In genomic region chr15:79644091-79644490, GRCh38 we compare ENCODE assay signal across 12 cellular contexts.
DNase-seq lines count a peak whose midpoint lies in the region; ATAC-seq and TF ChIP-seq lines count a peak whose summit lies in the region.
"Had no signal": no experiment of that assay in that cellular context is flagged by ENCODE, and none has a peak within 500 bp of the region (broad histone marks: within the 10 kb centered on the region; RNA-seq: fewer than 3 reads in every experiment).

No MANE protein-coding gene starts in this region.

- H3K4me1 ChIP-seq in PC-3 (ENCODE audit: insufficient read depth, low read length) (peaks cover 14% of the 10 kb centered on the region), smooth muscle cell (ENCODE audit: low read depth) (no peaks in the 10 kb centered on the region), right cardiac atrium (ENCODE audit: control insufficient read depth, insufficient read depth, low read length) (no peaks in the 10 kb centered on the region)

- peaks cover 14% of the 10 kb centered on the region for H3K27me3 Mint-ChIP-seq in activated naive CD4-positive, alpha-beta T cell treated with anti-CD3 and anti-CD28 coated beads for 36 hours (ENCODE audit: low read depth)

- peaks cover 5% of the 10 kb centered on the region for H3K4me1 Mint-ChIP-seq in activated naive CD4-positive, alpha-beta T cell treated with anti-CD3 and anti-CD28 coated beads for 36 hours (ENCODE audit: low read depth)
- H3K4me1 Mint-ChIP-seq: activated B cell treated with CpG ODN at 0.5 μM for 24 hours had no signal

- H2AFZ ChIP-seq in PC-3 (ENCODE audit: low read length): no peak overlapping the region
- no peak overlapping the region for H2AFZ ChIP-seq in smooth muscle cell (ENCODE audit: low read depth)
- H2AFZ ChIP-seq: PC-9 had no signal

- H3F3A ChIP-seq in PC-3 (ENCODE audit: low read length, unreplicated experiment) (no peaks in the 10 kb centered on the region), smooth muscle cell (ENCODE audit: low read depth) (no peaks in the 10 kb centered on the region)

- 22% methylated on average over 2 of the region's 2 CpGs for WGBS in smooth muscle cell (ENCODE audit: low lambda C conversion rate)
- 24% methylated on average over 2 of the region's 2 CpGs for WGBS in right cardiac atrium

- H3K36me3 ChIP-seq in PC-3 (ENCODE audit: low read depth, low read length) (no peaks in the 10 kb centered on the region), smooth muscle cell (ENCODE audit: low read depth) (no peaks in the 10 kb centered on the region)

- H3K27me3 ChIP-seq in PC-3 (ENCODE audit: low read length) (no peaks in the 10 kb centered on the region), smooth muscle cell (ENCODE audit: low read depth) (no peaks in the 10 kb centered on the region), right cardiac atrium (ENCODE audit: control insufficient read depth, insufficient read depth) (no peaks in the 10 kb centered on the region)

- no peaks in the 10 kb centered on the region for H3K9me2 ChIP-seq in PC-3 (replicated peaks; ENCODE audit: low read length)

- DNase-seq in activated naive CD4-positive, alpha-beta T cell treated with anti-CD3 and anti-CD28 coated beads for 36 hours: peak; percentile 49
- no peak for DNase-seq in activated naive CD4-positive, alpha-beta T cell treated with Interleukin-2 at 50 U/mL for 16 hours
- DNase-seq in PC-3: peak; percentile 57
- DNase-seq in choroid plexus epithelial cell (ENCODE audit: low read depth): peak; percentile 70
- DNase-seq in smooth muscle cell (lab: John Stamatoyannopoulos, UW; ENCODE audit: unreplicated experiment): no peak
- DNase-seq in occipital lobe (lab: John Stamatoyannopoulos, UW): no peak
- no peak for DNase-seq in right cardiac atrium
- no peak for DNase-seq in activated CD8-positive, alpha-beta memory T cell treated with anti-CD3 and anti-CD28 coated beads, Interleukin-2, amount 50 U/mL, for 4 hours
- DNase-seq: activated B cell treated with CpG ODN at 0.5 μM for 24 hours, NCI-H1694 treated with DMSO at 0.1 percent for 48 hours, PC-9 had no signal

- H3K36me3 Mint-ChIP-seq in activated naive CD4-positive, alpha-beta T cell treated with anti-CD3 and anti-CD28 coated beads for 36 hours (ENCODE audit: low read depth): no peaks in the 10 kb centered on the region

- TF ChIP-seq CTCF in PC-3 (conservative IDR thresholded peaks at IDR 0.05; ENCODE audit: low read depth, low read length) (no peak), choroid plexus epithelial cell (conservative IDR thresholded peaks at IDR 0.05; ENCODE audit: low read depth, low read length) (no peak), smooth muscle cell (IDR thresholded peaks at IDR 0.05; ENCODE audit: borderline replicate concordance, insufficient read depth, poor library complexity, severe bottlenecking) (no peak)

- intact Hi-C loops in activated naive CD4-positive, alpha-beta T cell treated with anti-CD3 and anti-CD28 coated beads for 36 hours (cut with micrococcal nuclease): no loop called here
- intact Hi-C loops in PC-3 (cut with micrococcal nuclease) (no loop called here), right cardiac atrium (cut with DNase I) (loop anchor here in 1 of 4 donors (10.0 kb wide), 1 partner anchor 61 kb away; no protein-coding TSS in a partner anchor)

- H4K20me1 ChIP-seq in PC-3 (ENCODE audit: low read length): no peaks in the 10 kb centered on the region
- no peaks in the 10 kb centered on the region for H4K20me1 ChIP-seq in smooth muscle cell (ENCODE audit: low read depth)

- H3K9me3 Mint-ChIP-seq in activated naive CD4-positive, alpha-beta T cell treated with anti-CD3 and anti-CD28 coated beads for 36 hours: no peaks in the 10 kb centered on the region

- no peak for ATAC-seq in PC-3
- ATAC-seq in right cardiac atrium: no peak

- H3K79me2 ChIP-seq in PC-3 (ENCODE audit: low read length) (no peaks in the 10 kb centered on the region), smooth muscle cell (ENCODE audit: low read depth) (no peaks in the 10 kb centered on the region)

- CTCF ChIA-PET in activated naive CD4-positive, alpha-beta T cell treated with anti-CD3 and anti-CD28 coated beads for 36 hours (lab: Charles Lee): no interaction called here
- CTCF ChIA-PET in PC-3 (lab: Charles Lee): no interaction called here

- H3K4me2 ChIP-seq in PC-3 (ENCODE audit: low read length) (no peak overlapping the region), smooth muscle cell (no peak overlapping the region)
- H3K4me2 ChIP-seq: PC-9 had no signal

- H3K9ac ChIP-seq in PC-3 (ENCODE audit: low read length): no peak overlapping the region
- H3K9ac ChIP-seq in smooth muscle cell (ENCODE audit: low read depth): no peak overlapping the region

- H3K9me3 ChIP-seq in PC-3 (ENCODE audit: low read length) (no peaks in the 10 kb centered on the region), smooth muscle cell (replicated peaks; ENCODE audit: low read depth) (peaks cover 5% of the 10 kb centered on the region), right cardiac atrium (ENCODE audit: control insufficient read depth, low read length) (no peaks in the 10 kb centered on the region)

- BruUV-seq in PC-3 (replicated peaks; lab: Mats Ljungman, UMichigan): no TSS peak

- POLR2A ChIA-PET in PC-3 (lab: Charles Lee; ENCODE audit: unreplicated experiment): no interaction called here

- H3K27ac ChIP-seq in PC-3 (ENCODE audit: low read length): no peak overlapping the region
- peak overlapping the region; percentile 82 for H3K27ac ChIP-seq in smooth muscle cell (ENCODE audit: low read depth)
- no peak overlapping the region for H3K27ac ChIP-seq in right cardiac atrium (ENCODE audit: low read length)
- H3K27ac ChIP-seq: C4-2B, PC-9 had no signal

- H3K4me3 ChIP-seq in PC-3 (ENCODE audit: low read length): no peak overlapping the region
- H3K4me3 ChIP-seq in choroid plexus epithelial cell (ENCODE audit: low read depth, low read length): no peak overlapping the region
- H3K4me3 ChIP-seq in smooth muscle cell: no peak overlapping the region
- no peak overlapping the region for H3K4me3 ChIP-seq in right cardiac atrium (ENCODE audit: low read length)
- H3K4me3 ChIP-seq: PC-9 had no signal

- H3K4me3 Mint-ChIP-seq in activated naive CD4-positive, alpha-beta T cell treated with anti-CD3 and anti-CD28 coated beads for 36 hours: no peak overlapping the region
- H3K4me3 Mint-ChIP-seq: activated B cell treated with CpG ODN at 0.5 μM for 24 hours had no signal

- H3K27ac Mint-ChIP-seq in activated naive CD4-positive, alpha-beta T cell treated with anti-CD3 and anti-CD28 coated beads for 36 hours: no peak overlapping the region
- H3K27ac Mint-ChIP-seq: activated B cell treated with CpG ODN at 0.5 μM for 24 hours had no signal

Comparison
In these comparisons a context has a peak if more than half of its experiments do, and no peak if none do; other contexts are left out.
1. DNase-seq: peak in activated naive CD4-positive, alpha-beta T cell treated with anti-CD3 and anti-CD28 coated beads for 36 hours (single experiment), PC-3 (single experiment) and choroid plexus epithelial cell (single experiment); none in activated naive CD4-positive, alpha-beta T cell treated with Interleukin-2 at 50 U/mL for 16 hours (single experiment), smooth muscle cell (single experiment), occipital lobe (single experiment), right cardiac atrium (0 of 3) and activated CD8-positive, alpha-beta memory T cell treated with anti-CD3 and anti-CD28 coated beads, Interleukin-2, amount 50 U/mL, for 4 hours (single experiment).